ENCODE assay signal across 8 cellular contexts in genomic region chr9:91424403-91425176, GRCh38. TPM values are rescaled to one million over a fixed set of nuclear protein-coding genes. Genes with fewer than 3 reads are reported as not detected.
DNase-seq lines count a peak whose midpoint lies in the region; TF ChIP-seq lines count a peak whose summit lies in the region.

No MANE protein-coding gene starts in this region.

- H3K14ac ChIP-seq in H9 (ENCODE audit: insufficient read depth, low read length) (no peak overlapping the region), mesenchymal stem cell (ENCODE audit: low read length in 2 of 2) (peak overlapping the region in 1 of 2 experiments; percentile 91)

- H3K9me3 Mint-ChIP-seq in H9 (peaks cover 0 to 4% of the 10 kb centered on the region in 2 experiments; a peak in 2 of 5 replicates), endodermal cell (no peaks in the 10 kb centered on the region)

- H3K18ac ChIP-seq in H9 (ENCODE audit: insufficient read length, low read depth, low read length), result no peak overlapping the region
- peak overlapping the region; percentile 95 to 99 for H3K18ac ChIP-seq in mesenchymal stem cell (ENCODE audit: low read depth in 1 of 2, low read length in 2 of 2)

- H3K9ac ChIP-seq in H9 (ENCODE audit: extremely low read depth, insufficient read length, low read length), result no peak overlapping the region
- peak overlapping the region; percentile 29 for H3K9ac ChIP-seq in endodermal cell (ENCODE audit: extremely low read depth, low read length, poor library complexity, severe bottlenecking)
- H3K9ac ChIP-seq in mesenchymal stem cell (ENCODE audit: low read length), result peak overlapping the region; percentile 97

- H3K56ac ChIP-seq in H9 (ENCODE audit: insufficient read length, low read depth, low read length), result no peak overlapping the region

- no peak overlapping the region for H2BK5ac ChIP-seq in H9 (ENCODE audit: insufficient read length, low read length)
- H2BK5ac ChIP-seq in mesenchymal stem cell (ENCODE audit: low read depth, low read length, poor library complexity, severe bottlenecking), result peak overlapping the region; percentile 11

- H3K4me1 Mint-ChIP-seq in H9 (peaks cover 28 to 33% of the 10 kb centered on the region in 2 experiments), endodermal cell (peaks cover 26% of the 10 kb centered on the region)

- DNase-seq in DMS53 treated with DMSO at 0.1 percent for 48 hours (lab: John Stamatoyannopoulos, UW; ENCODE audit: unreplicated experiment) (peak; percentile 11), H9 (peak; percentile 58), NCI-H460 (ENCODE audit: extremely low read depth, low read depth) (peak; percentile 58), endodermal cell (peak; percentile 75), mesenchymal stem cell (peak; percentile 92), 8988T (no peak)
- peak; percentile 36 for DNase-seq in activated CD8-positive, alpha-beta memory T cell treated with anti-CD3 and anti-CD28 coated beads, Interleukin-2, amount 50 U/mL, for 24 hours (ENCODE audit: extremely low read depth)
- peak; percentile 53 to 59 for DNase-seq in stimulated activated CD8-positive, alpha-beta memory T cell treated with anti-CD3 and anti-CD28 coated beads, Interleukin-15, amount 100 ng/mL, for 4 hours (ENCODE audit: low read depth in 2 of 2)

- no peaks in the 10 kb centered on the region for H3K79me1 ChIP-seq in H9 (ENCODE audit: insufficient read depth, low read depth, low read length, poor library complexity, severe bottlenecking)
- H3K79me1 ChIP-seq in mesenchymal stem cell (replicated peaks; ENCODE audit: low read length, poor library complexity, severe bottlenecking), result peaks cover 1% of the 10 kb centered on the region

- no peak overlapping the region for H2BK15ac ChIP-seq in H9 (ENCODE audit: low read depth, low read length)
- H2BK15ac ChIP-seq in mesenchymal stem cell (ENCODE audit: low read depth, poor library complexity, severe bottlenecking), result peak overlapping the region; percentile 81

- no peak overlapping the region for H4K8ac ChIP-seq in H9 (replicated peaks; ENCODE audit: insufficient read length, low read depth, low read length)
- peak overlapping the region; percentile 97 for H4K8ac ChIP-seq in mesenchymal stem cell (ENCODE audit: low read length)

- H2BK20ac ChIP-seq in H9 (ENCODE audit: low read depth, low read length, poor library complexity, severe bottlenecking), result no peak overlapping the region

- H3K36me3 ChIP-seq in endodermal cell (ENCODE audit: control insufficient read depth, insufficient read depth, low read length), result no peaks in the 10 kb centered on the region
- no peaks in the 10 kb centered on the region for H3K36me3 ChIP-seq in mesenchymal stem cell (ENCODE audit: control insufficient read depth in 1 of 2, insufficient read depth in 2 of 2, low read depth in 1 of 2, low read length in 2 of 2)

- H3T11ph ChIP-seq in H9 (ENCODE audit: low read length), result no peak overlapping the region

- H3K4me3 Mint-ChIP-seq in H9, result peak overlapping the region; percentile 67 to 84
- peak overlapping the region; percentile 56 for H3K4me3 Mint-ChIP-seq in endodermal cell

- no peaks in the 10 kb centered on the region for H4K20me1 ChIP-seq in H9 (ENCODE audit: control insufficient read depth, insufficient read depth, insufficient read length)

- no peaks in the 10 kb centered on the region for H3K79me2 ChIP-seq in H9 (ENCODE audit: insufficient read depth, low read length)

- H3K27ac Mint-ChIP-seq in H9, result no peak overlapping the region
- no peak overlapping the region for H3K27ac Mint-ChIP-seq in endodermal cell

- H3K36me3 Mint-ChIP-seq in H9 (ENCODE audit: insufficient read depth in 1 of 3, low read depth in 3 of 3) (no peaks in the 10 kb centered on the region; a peak in 1 of 7 replicates), endodermal cell (ENCODE audit: low read depth) (no peaks in the 10 kb centered on the region)

- no peak overlapping the region for H3K23ac ChIP-seq in H9 (ENCODE audit: insufficient read length, low read depth, low read length)
- H3K23ac ChIP-seq in mesenchymal stem cell (ENCODE audit: low read length in 2 of 2), result peak overlapping the region; percentile 4 to 54

- no peak overlapping the region for H4K5ac ChIP-seq in H9 (ENCODE audit: insufficient read length, low read depth, low read length)

- no CpG with 5 or more reads among the region's 67 CpGs for WGBS in H9 (ENCODE audit: extremely low coverage, insufficient read length, low lambda C conversion rate)
- WGBS in endodermal cell (ENCODE audit: insufficient coverage in 1 of 2, insufficient read length in 1 of 2), 2 experiments, result 5% methylated on average over 31 to 67 of the region's 67 CpGs
- 4% methylated on average over 59 of the region's 67 CpGs for WGBS in mesenchymal stem cell

- no peak overlapping the region for H3K4ac ChIP-seq in H9 (ENCODE audit: low read depth, low read length)
- peak overlapping the region; percentile 89 to 93 for H3K4ac ChIP-seq in mesenchymal stem cell (ENCODE audit: low read depth in 1 of 2, low read length in 2 of 2)

- no peaks in the 10 kb centered on the region for H3K4me1 ChIP-seq in H9 (ENCODE audit: insufficient read depth, low read length)
- peaks cover 3% of the 10 kb centered on the region for H3K4me1 ChIP-seq in endodermal cell (ENCODE audit: control insufficient read depth, insufficient read depth, low read length)
- H3K4me1 ChIP-seq in mesenchymal stem cell (ENCODE audit: control insufficient read depth, insufficient read depth, low read depth, low read length), result peaks cover 14% of the 10 kb centered on the region

- H3K27me3 Mint-ChIP-seq in H9 (ENCODE audit: low read depth) (peaks cover 63% of the 10 kb centered on the region), endodermal cell (ENCODE audit: insufficient read depth) (peaks cover 57% of the 10 kb centered on the region)

- H2BK12ac ChIP-seq in H9 (ENCODE audit: insufficient read length, low read depth, low read length) (no peak overlapping the region), mesenchymal stem cell (ENCODE audit: low read length in 2 of 2) (peak overlapping the region; percentile 69 to 93)

- H2AFZ ChIP-seq in H9 (ENCODE audit: low read length) (no peak overlapping the region), mesenchymal stem cell (ENCODE audit: low read depth, low read length) (peak overlapping the region; percentile 36)

- H3K9me3 ChIP-seq in H9 (ENCODE audit: control insufficient read depth, low read depth, low read length) (no peaks in the 10 kb centered on the region), endodermal cell (ENCODE audit: control insufficient read depth, low read length) (no peaks in the 10 kb centered on the region), mesenchymal stem cell (ENCODE audit: control insufficient read depth, low read length) (no peaks in the 10 kb centered on the region)

- H3K27me3 ChIP-seq in H9 (ENCODE audit: insufficient read depth, low read length) (peaks cover 28% of the 10 kb centered on the region; the same call in 1 of the 2 replicates), endodermal cell (ENCODE audit: control insufficient read depth, insufficient read depth, low read length, poor library complexity, severe bottlenecking) (peaks cover 21% of the 10 kb centered on the region), mesenchymal stem cell (ENCODE audit: control insufficient read depth in 1 of 2, insufficient read depth in 1 of 2, low read length in 2 of 2) (no peaks in the 10 kb centered on the region)

- no peak overlapping the region for H3K27ac ChIP-seq in H9 (ENCODE audit: insufficient read length, low read depth, low read length)
- no peak overlapping the region for H3K27ac ChIP-seq in endodermal cell (ENCODE audit: low read depth, low read length)
- H3K27ac ChIP-seq in mesenchymal stem cell (ENCODE audit: low read length, poor library complexity, severe bottlenecking), result no peak overlapping the region

- H2AK5ac ChIP-seq in H9 (ENCODE audit: insufficient read length, low read length) (no peak overlapping the region), mesenchymal stem cell (ENCODE audit: low read length, severe bottlenecking) (no peak overlapping the region)

- H3K23me2 ChIP-seq in H9 (ENCODE audit: insufficient read length, low read depth, low read length, poor library complexity, severe bottlenecking), result peaks cover 19% of the 10 kb centered on the region

- TF ChIP-seq CTCF in H9 (conservative IDR thresholded peaks at IDR 0.05) (no peak), endodermal cell (conservative IDR thresholded peaks at IDR 0.05) (no peak)

- H4K91ac ChIP-seq in H9 (ENCODE audit: insufficient read length, low read depth, low read length) (no peak overlapping the region), mesenchymal stem cell (ENCODE audit: low read length) (peak overlapping the region; percentile 91)

- H3K4me2 ChIP-seq in H9 (ENCODE audit: insufficient read depth, insufficient read length, low read length) (peak overlapping the region; percentile 75), mesenchymal stem cell (ENCODE audit: low read length, poor library complexity, severe bottlenecking) (peak overlapping the region; percentile 74)

- H3K4me3 ChIP-seq in endodermal cell (ENCODE audit: low read length) (peak overlapping the region; percentile 79), mesenchymal stem cell (ENCODE audit: insufficient read depth in 1 of 2, low read depth in 1 of 2, low read length in 2 of 2) (peak overlapping the region; percentile 83 to 87)

- H2BK120ac ChIP-seq in H9 (ENCODE audit: low read depth, low read length, poor library complexity, severe bottlenecking) (no peak overlapping the region), mesenchymal stem cell (ENCODE audit: low read depth, low read length) (peak overlapping the region; percentile 21)

RNA-seq across cellular contexts. Expression of gene NFIL3, which starts 1.0 kb away (rescaled TPM):
- total RNA-seq in H9 (2021) (7.6 and 8.4 TPM in 2 replicates), endodermal cell (10 to 100 TPM; 13.5 to 17.4 TPM)
- 10.9 and 11.6 TPM in 2 replicates for total RNA-seq in NCI-H460 (2014; rRNA removed; shearing (Covaris generic))
- 1.7 and 7.1 TPM in 2 replicates for polyA plus RNA-seq in NCI-H460 (2014; cell fraction: nucleus; rRNA removed)
- 15.9 TPM for polyA plus RNA-seq in endodermal cell (2013, experiment 1 of 2)
- polyA plus RNA-seq in endodermal cell (2013, experiment 2 of 2), result 14.2 TPM
- 19.1 TPM for polyA plus RNA-seq in mesenchymal stem cell (2013, experiment 1 of 2)
- polyA plus RNA-seq in mesenchymal stem cell (2013, experiment 2 of 2), result 19.4 TPM
